In the genomic region with DNA sequence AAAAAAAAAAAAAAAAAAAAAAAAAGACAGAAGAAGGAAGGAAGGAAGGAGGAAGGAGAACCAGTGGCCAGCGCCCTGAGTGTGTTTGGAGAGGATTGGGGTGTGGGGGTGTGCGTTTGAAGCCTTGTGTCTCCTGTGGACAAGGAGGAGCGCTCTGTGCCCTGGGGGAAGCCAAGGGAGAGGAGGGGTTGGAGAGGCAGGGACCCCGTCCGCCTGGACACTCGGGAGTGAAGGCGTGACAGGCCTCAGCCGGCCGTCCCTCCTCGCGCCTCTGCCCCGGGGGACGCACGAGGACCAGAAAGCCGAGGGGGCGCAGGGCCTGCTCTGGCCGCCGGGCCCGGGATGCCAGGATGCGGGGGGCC, we compare ENCODE assay signal across 9 cellular contexts. TPM values are rescaled to one million over a fixed set of nuclear protein-coding genes. Genes with fewer than 3 reads are reported as not detected.
DNase-seq lines count a peak whose midpoint lies in the region; ATAC-seq, FAIRE-seq and TF ChIP-seq lines count a peak whose summit lies in the region.
"Had no signal": no experiment of that assay in that cellular context is flagged by ENCODE, and none has a peak within 500 bp of the region (broad histone marks: within the 10 kb centered on the region; RNA-seq: fewer than 3 reads in every experiment).

No MANE protein-coding gene starts in this region.

- H3K4me1 ChIP-seq in CD8-positive, alpha-beta T cell (ENCODE audit: insufficient read depth, low read length): peaks cover 26% of the 10 kb centered on the region
- H3K4me1 ChIP-seq in K562 (replicated peaks in 1 of 2; ENCODE audit: control insufficient read depth in 2 of 2, insufficient read depth in 2 of 2, low read length in 2 of 2): peaks cover 21 to 30% of the 10 kb centered on the region in 2 experiments; a peak in 4 of 5 replicates

- H3K9me3 ChIP-seq in CD8-positive, alpha-beta T cell (ENCODE audit: low read length): no peaks in the 10 kb centered on the region
- H3K9me3 ChIP-seq in K562 (replicated peaks; ENCODE audit: control insufficient read depth, insufficient read depth, low read depth, low read length): no peaks in the 10 kb centered on the region

- H3K4me3 Mint-ChIP-seq in CD8-positive, alpha-beta T cell: peak overlapping the region; percentile 73
- H3K4me3 Mint-ChIP-seq in mesothelial cell of epicardium: peak overlapping the region; percentile 58

- no peaks in the 10 kb centered on the region for H3K36me3 Mint-ChIP-seq in CD8-positive, alpha-beta T cell
- H3K36me3 Mint-ChIP-seq in mesothelial cell of epicardium: peaks cover 7% of the 10 kb centered on the region

- H3K27ac Mint-ChIP-seq in CD8-positive, alpha-beta T cell: no peak overlapping the region
- H3K27ac Mint-ChIP-seq in mesothelial cell of epicardium: peak overlapping the region; percentile 43

- BruUV-seq in K562 (replicated peaks; lab: Mats Ljungman, UMichigan): no TSS peak

- peak overlapping the region; percentile 83 for H2AFZ ChIP-seq in K562 (ENCODE audit: low read depth, low read length)

- POLR2A ChIA-PET in CD8-positive, alpha-beta T cell (lab: Charles Lee): interaction anchor here (1.2 to 4.3 kb wide), 5 partner anchors 46 to 211 kb away, joined by 3 to 31 read pairs (median 6); partner anchors contain the start of genes AFTPH and SERTAD2
- POLR2A ChIA-PET in K562 (lab: Yijun Ruan, JAX): interaction anchor here (1.0 to 5.4 kb wide), 3 partner anchors 9 to 34 kb away, joined by 3 to 33 read pairs (median 3); no protein-coding TSS in a partner anchor

- no peak for TF ChIP-seq RAD21 in K562 (CRISPR knock-in tag; conservative IDR thresholded peaks at IDR 0.05 in 1 of 2, IDR thresholded peaks at IDR 0.05 in 1 of 2)

- no peaks in the 10 kb centered on the region for H3K9me1 ChIP-seq in K562 (ENCODE audit: control insufficient read depth, insufficient read depth, low read length)

- FAIRE-seq in K562 (lab: Jason Lieb, UNC): no peak
- FAIRE-seq: colon had no signal

- no peak for TF ChIP-seq EP300 in K562 (IDR thresholded peaks at IDR 0.05; ENCODE audit: low read length)

- H3K27me3 Mint-ChIP-seq in CD8-positive, alpha-beta T cell (ENCODE audit: low read depth): no peaks in the 10 kb centered on the region
- H3K27me3 Mint-ChIP-seq in mesothelial cell of epicardium (ENCODE audit: low read depth): no peaks in the 10 kb centered on the region

- DNase-seq in CD8-positive, alpha-beta T cell: no peak
- no peak for DNase-seq in K562 (ENCODE audit: extremely low read depth in 1 of 4, low spot score in 3 of 4)
- DNase-seq in mesothelial cell of epicardium (ENCODE audit: low spot score in 2 of 2, unreplicated experiment in 2 of 2): no peak
- DNase-seq in iPS-NIHi11 (ENCODE audit: low spot score): no peak
- DNase-seq in DMS53 treated with DMSO at 0.1 percent for 48 hours (lab: John Stamatoyannopoulos, UW; ENCODE audit: unreplicated experiment): no peak
- no peak for DNase-seq in cerebellar nuclear complex (lab: John Stamatoyannopoulos, UW)

- in situ Hi-C loops in K562 (cut with MboI): no loop called here

- no peak for TF ChIP-seq CTCF in CD8-positive, alpha-beta T cell (IDR thresholded peaks at IDR 0.05)
- TF ChIP-seq CTCF in K562 (IDR thresholded peaks at IDR 0.05 in 2 of 3, conservative IDR thresholded peaks at IDR 0.05 in 1 of 3; ENCODE audit: insufficient read depth in 2 of 3, low read depth in 1 of 3, low read length in 3 of 3): no peak
- TF ChIP-seq CTCF in mesothelial cell of epicardium (IDR thresholded peaks at IDR 0.05; ENCODE audit: unreplicated experiment): no peak

- TF ChIP-seq POLR2A in K562 (conservative IDR thresholded peaks at IDR 0.05): no peak

- H3K4me1 Mint-ChIP-seq in CD8-positive, alpha-beta T cell (ENCODE audit: low read depth): peaks cover 29% of the 10 kb centered on the region
- peaks cover 48% of the 10 kb centered on the region for H3K4me1 Mint-ChIP-seq in mesothelial cell of epicardium

- peak overlapping the region; percentile 86 for H3K4me2 ChIP-seq in K562 (ENCODE audit: insufficient read depth, low read length)

- H3K36me3 ChIP-seq in CD8-positive, alpha-beta T cell (ENCODE audit: insufficient read depth, low read length): no peaks in the 10 kb centered on the region
- no peaks in the 10 kb centered on the region for H3K36me3 ChIP-seq in K562 (ENCODE audit: control insufficient read depth, insufficient read depth, low read length)

- no peaks in the 10 kb centered on the region for H4K20me1 ChIP-seq in K562 (replicated peaks; ENCODE audit: control insufficient read depth, insufficient read depth, low read length)

- no peaks in the 10 kb centered on the region for H3K27me3 ChIP-seq in CD8-positive, alpha-beta T cell (ENCODE audit: insufficient read depth, low read length)
- no peaks in the 10 kb centered on the region for H3K27me3 ChIP-seq in K562 (ENCODE audit: control insufficient read depth in 2 of 2, insufficient read depth in 2 of 2, low read length in 2 of 2)

- intact Hi-C loops in CD8-positive, alpha-beta T cell (cut with DNase I, micrococcal nuclease): loop anchor here (1.0 to 2.0 kb wide), 5 partner anchors 37 to 448 kb away; partner anchors contain the start of gene SERTAD2 (in 1 of the 2)
- intact Hi-C loops in K562 (cut with micrococcal nuclease): no loop called here

- WGBS in K562 (ENCODE audit: insufficient coverage, low coverage, missing lambda C conversion rate): 6% methylated on average over 17 of the region's 20 CpGs

- ATAC-seq in CD8-positive, alpha-beta T cell: peak; percentile 2
- peak; percentile 9 for ATAC-seq in HG03196 (IDR thresholded peaks at IDR 0.05; ENCODE audit: unreplicated experiment)
- peak; percentile 20 for ATAC-seq in K562
- no peak for ATAC-seq in GM18519 (IDR thresholded peaks at IDR 0.05; ENCODE audit: low FRiP score, unreplicated experiment)

- no peaks in the 10 kb centered on the region for H3K9me3 Mint-ChIP-seq in CD8-positive, alpha-beta T cell
- peaks cover 15% of the 10 kb centered on the region for H3K9me3 Mint-ChIP-seq in mesothelial cell of epicardium

- CTCF ChIA-PET in CD8-positive, alpha-beta T cell (lab: Charles Lee): interaction anchor here (0.8 to 5.8 kb wide), 16 partner anchors 9 to 264 kb away, joined by 3 to 39 read pairs (median 6); partner anchors contain the start of genes AFTPH and SERTAD2
- CTCF ChIA-PET in K562 (lab: Yijun Ruan, JAX; ENCODE audit: low intra/inter-chr PET ratio): interaction anchor here (0.6 to 1.7 kb wide), 4 partner anchors 255 to 457 kb away, joined by 3 to 6 read pairs (median 3); no protein-coding TSS in a partner anchor

- H3K79me2 ChIP-seq in K562 (ENCODE audit: control insufficient read depth, insufficient read depth, low read length): no peaks in the 10 kb centered on the region

- peak overlapping the region; percentile 63 for H3K4me3 ChIP-seq in CD8-positive, alpha-beta T cell (ENCODE audit: low read depth, low read length)
- H3K4me3 ChIP-seq in K562: peak overlapping the region; percentile 60

- peak overlapping the region; percentile 83 to 93 for H3K9ac ChIP-seq in K562 (ENCODE audit: insufficient read depth in 1 of 2, low read depth in 2 of 2, low read length in 2 of 2)

- peak overlapping the region; percentile 38 for H3K27ac ChIP-seq in CD8-positive, alpha-beta T cell (ENCODE audit: low read depth, low read length)
- peak overlapping the region; percentile 58 for H3K27ac ChIP-seq in K562 (ENCODE audit: extremely low read depth, low read depth, low read length)

TF ChIP-seq in K562, 482 proteins besides CTCF, POLR2A, EP300 and RAD21 (continues in another document):
- 0 out of 2 replicates have a peak, but pooled peaks have one; percentile 20 for TF ChIP-seq ZBTB9 (CRISPR knock-in tag; IDR thresholded peaks at IDR 0.05)
- no peak for TF ChIP-seq TCF7L2 (IDR thresholded peaks at IDR 0.05; ENCODE audit: low read depth, low read length)
- no peak for TF ChIP-seq ETV5 (CRISPR knock-in tag; IDR thresholded peaks at IDR 0.05; ENCODE audit: low read depth)
- peak; percentile 50; the same call in 1 of the 2 replicates for TF ChIP-seq HIVEP1 (CRISPR knock-in tag; IDR thresholded peaks at IDR 0.05)
- no peak for TF ChIP-seq ZNF717 (CRISPR knock-in tag; IDR thresholded peaks at IDR 0.05)
- no peak for TF ChIP-seq PCBP2 (IDR thresholded peaks at IDR 0.05; ENCODE audit: low read depth, low read length, poor library complexity, severe bottlenecking)

RNA-seq across cellular contexts. Expression of gene SERTAD2, which starts 44.9 kb away (rescaled TPM):
- total RNA-seq in CD8-positive, alpha-beta T cell: 10 to 100 TPM; 47.5 to 48.8 TPM
- total RNA-seq in K562 (2011; cell fraction: chromatin; rRNA removed; ENCODE audit: low replicate concordance): 9.0 and 18.6 TPM in 2 replicates
- total RNA-seq in K562 (2011; cell fraction: nucleolus; rRNA removed): 8.2 and 9.5 TPM in 2 replicates
- total RNA-seq in K562 (2011; cell fraction: nucleoplasm; rRNA removed): 17.8 and 37.0 TPM in 2 replicates
- total RNA-seq in K562 (2014; rRNA removed): 5.3 and 5.9 TPM in 2 replicates
- 5.7 and 6.1 TPM in 2 replicates for total RNA-seq in K562 (2014; rRNA removed; fragmentation: Illumina TruSeq; extraction: Trizol)
- 6.5 and 7.1 TPM in 2 replicates for total RNA-seq in K562 (2015; rRNA removed; fragmentation: Illumina TruSeq; extraction: Trizol)
- total RNA-seq in K562 (2021): 11.3 and 11.6 TPM in 2 replicates
- polyA plus RNA-seq in K562 (2011; rRNA removed): 5.9 and 6.6 TPM in 2 replicates
- polyA plus RNA-seq in K562 (2011; cell fraction: cytosol; rRNA removed): 6.1 and 8.2 TPM in 2 replicates
- polyA plus RNA-seq in K562 (2011; cell fraction: nucleus; rRNA removed): 5.4 and 7.0 TPM in 2 replicates
- 10.7 and 11.1 TPM in 2 replicates for polyA plus RNA-seq in K562 (2012)
- polyA plus RNA-seq in K562 (2014; fragmentation: Illumina TruSeq; extraction: Trizol): 9.4 and 12.5 TPM in 2 replicates
- polyA plus RNA-seq in K562 (2014; fragmentation: Nextera tagmentation; extraction: Ambion mirVana): 1 to 10 TPM; 3.0 to 3.4 TPM
- polyA plus RNA-seq in K562 (2014; rRNA removed): 6.3 and 7.5 TPM in 2 replicates
- 11.4 and 12.5 TPM in 2 replicates for polyA minus RNA-seq in K562 (2011; rRNA and poly(A)+ RNA removed)
- 5.9 and 8.6 TPM in 2 replicates for polyA minus RNA-seq in K562 (2011; cell fraction: cytosol; rRNA and poly(A)+ RNA removed)
- polyA minus RNA-seq in K562 (2011; cell fraction: nucleus; rRNA and poly(A)+ RNA removed): 7.7 and 10.0 TPM in 2 replicates
- 39.1 to 42.2 TPM (median 41.5 TPM) in 3 replicates for total RNA-seq in mesothelial cell of epicardium
